In the genomic region with DNA sequence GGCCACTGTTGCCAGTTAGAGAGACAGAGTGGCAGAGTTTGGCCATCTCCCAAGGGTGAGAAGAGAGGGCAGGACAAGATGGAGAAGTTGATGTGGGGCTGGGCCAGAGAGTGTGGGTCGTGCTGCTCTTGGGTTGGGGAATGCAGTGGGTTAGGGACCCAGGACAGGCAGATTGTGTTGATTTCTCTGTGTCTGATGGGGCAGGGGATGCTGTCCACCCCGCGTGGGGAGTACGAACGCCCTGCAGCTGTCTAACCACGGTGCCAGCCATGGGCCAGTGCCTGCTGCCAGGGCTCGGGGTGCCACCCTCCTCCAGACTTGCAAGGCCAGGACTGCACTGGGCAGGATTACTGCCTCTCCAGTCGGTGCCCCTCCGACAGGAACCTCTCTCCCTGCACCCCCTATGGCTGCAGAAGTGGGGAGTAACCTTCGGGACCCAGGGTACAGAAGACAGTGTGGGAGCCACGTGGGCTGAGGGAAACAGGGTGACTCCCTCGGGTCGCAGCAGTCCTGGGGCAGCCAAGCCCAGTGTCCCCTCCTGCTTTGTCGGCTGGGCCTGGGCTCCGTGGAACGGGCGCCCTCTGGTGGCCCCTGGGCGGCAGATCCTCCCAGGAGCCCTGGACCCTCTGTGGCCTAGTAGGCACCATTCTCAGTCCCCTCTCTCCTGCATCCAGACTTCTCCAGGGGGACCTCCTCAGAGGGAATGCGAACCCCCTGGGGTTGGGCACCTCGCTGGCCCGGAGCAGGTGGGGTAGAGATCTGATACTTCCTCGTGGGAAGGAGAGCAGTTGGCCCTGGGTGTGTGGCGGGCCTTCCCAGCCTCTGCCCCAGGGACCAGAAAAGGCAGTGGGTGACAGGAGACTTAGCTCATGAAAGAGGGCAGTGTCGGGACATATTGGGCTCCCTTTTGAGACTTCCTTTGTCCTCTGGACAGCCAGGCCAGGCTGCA, we compare ENCODE assay signal across 1 cellular context.
TF ChIP-seq lines count a peak whose summit lies in the region.

No MANE protein-coding gene starts in this region.

TF ChIP-seq in K562, 482 proteins besides CTCF, POLR2A, EP300 and RAD21 (continued from another document):
- TF ChIP-seq, protein P1, sequence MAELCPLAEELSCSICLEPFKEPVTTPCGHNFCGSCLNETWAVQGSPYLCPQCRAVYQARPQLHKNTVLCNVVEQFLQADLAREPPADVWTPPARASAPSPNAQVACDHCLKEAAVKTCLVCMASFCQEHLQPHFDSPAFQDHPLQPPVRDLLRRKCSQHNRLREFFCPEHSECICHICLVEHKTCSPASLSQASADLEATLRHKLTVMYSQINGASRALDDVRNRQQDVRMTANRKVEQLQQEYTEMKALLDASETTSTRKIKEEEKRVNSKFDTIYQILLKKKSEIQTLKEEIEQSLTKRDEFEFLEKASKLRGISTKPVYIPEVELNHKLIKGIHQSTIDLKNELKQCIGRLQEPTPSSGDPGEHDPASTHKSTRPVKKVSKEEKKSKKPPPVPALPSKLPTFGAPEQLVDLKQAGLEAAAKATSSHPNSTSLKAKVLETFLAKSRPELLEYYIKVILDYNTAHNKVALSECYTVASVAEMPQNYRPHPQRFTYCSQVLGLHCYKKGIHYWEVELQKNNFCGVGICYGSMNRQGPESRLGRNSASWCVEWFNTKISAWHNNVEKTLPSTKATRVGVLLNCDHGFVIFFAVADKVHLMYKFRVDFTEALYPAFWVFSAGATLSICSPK (IDR thresholded peaks at IDR 0.05; ENCODE audit: borderline replicate concordance): no peak
- TF ChIP-seq, protein P2, sequence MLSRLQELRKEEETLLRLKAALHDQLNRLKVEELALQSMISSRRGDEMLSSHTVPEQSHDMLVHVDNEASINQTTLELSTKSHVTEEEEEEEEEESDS (CRISPR knock-in tag; IDR thresholded peaks at IDR 0.05): no peak
- TF ChIP-seq HNRNPLL (IDR thresholded peaks at IDR 0.05; ENCODE audit: low read depth, low read length, poor library complexity, severe bottlenecking) (no peak), POU5F1 (IDR thresholded peaks at IDR 0.05; ENCODE audit: borderline replicate concordance, low read depth, low read length, partially characterized antibody) (no peak), STAG1 (CRISPR knock-in tag; IDR thresholded peaks at IDR 0.05; ENCODE audit: borderline replicate concordance) (peak; percentile 88; the same call in 1 of the 2 replicates), SIX5 (IDR thresholded peaks at IDR 0.05; ENCODE audit: borderline replicate concordance in 1 of 2, insufficient read depth in 1 of 2, low read depth in 1 of 2, low read length in 2 of 2) (no peak), NEUROD1 (IDR thresholded peaks at IDR 0.05; ENCODE audit: borderline replicate concordance, low read depth, low read length, partially characterized antibody) (no peak), PYGO2 (tag; IDR thresholded peaks at IDR 0.05) (no peak), MCM3 (IDR thresholded peaks at IDR 0.05) (no peak), TCF3 (CRISPR knock-in tag; IDR thresholded peaks at IDR 0.05) (no peak), SMC3 (conservative IDR thresholded peaks at IDR 0.05; ENCODE audit: insufficient read depth, low read depth, low read length) (peak; percentile 85), SP1 (CRISPR knock-in tag; IDR thresholded peaks at IDR 0.05) (0 out of 2 replicates have a peak, but pooled peaks have one; percentile 44)
- TF ChIP-seq, protein P3, sequence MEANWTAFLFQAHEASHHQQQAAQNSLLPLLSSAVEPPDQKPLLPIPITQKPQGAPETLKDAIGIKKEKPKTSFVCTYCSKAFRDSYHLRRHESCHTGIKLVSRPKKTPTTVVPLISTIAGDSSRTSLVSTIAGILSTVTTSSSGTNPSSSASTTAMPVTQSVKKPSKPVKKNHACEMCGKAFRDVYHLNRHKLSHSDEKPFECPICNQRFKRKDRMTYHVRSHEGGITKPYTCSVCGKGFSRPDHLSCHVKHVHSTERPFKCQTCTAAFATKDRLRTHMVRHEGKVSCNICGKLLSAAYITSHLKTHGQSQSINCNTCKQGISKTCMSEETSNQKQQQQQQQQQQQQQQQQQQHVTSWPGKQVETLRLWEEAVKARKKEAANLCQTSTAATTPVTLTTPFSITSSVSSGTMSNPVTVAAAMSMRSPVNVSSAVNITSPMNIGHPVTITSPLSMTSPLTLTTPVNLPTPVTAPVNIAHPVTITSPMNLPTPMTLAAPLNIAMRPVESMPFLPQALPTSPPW (CRISPR knock-in tag; IDR thresholded peaks at IDR 0.05): peak; percentile 49; the same call in 1 of the 2 replicates
- TF ChIP-seq, protein P4, sequence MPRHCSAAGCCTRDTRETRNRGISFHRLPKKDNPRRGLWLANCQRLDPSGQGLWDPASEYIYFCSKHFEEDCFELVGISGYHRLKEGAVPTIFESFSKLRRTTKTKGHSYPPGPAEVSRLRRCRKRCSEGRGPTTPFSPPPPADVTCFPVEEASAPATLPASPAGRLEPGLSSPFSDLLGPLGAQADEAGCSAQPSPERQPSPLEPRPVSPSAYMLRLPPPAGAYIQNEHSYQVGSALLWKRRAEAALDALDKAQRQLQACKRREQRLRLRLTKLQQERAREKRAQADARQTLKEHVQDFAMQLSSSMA (CRISPR knock-in tag; IDR thresholded peaks at IDR 0.05): no peak
